Comparison of ENCODE assay signal across 18 cellular contexts in the genomic region with DNA sequence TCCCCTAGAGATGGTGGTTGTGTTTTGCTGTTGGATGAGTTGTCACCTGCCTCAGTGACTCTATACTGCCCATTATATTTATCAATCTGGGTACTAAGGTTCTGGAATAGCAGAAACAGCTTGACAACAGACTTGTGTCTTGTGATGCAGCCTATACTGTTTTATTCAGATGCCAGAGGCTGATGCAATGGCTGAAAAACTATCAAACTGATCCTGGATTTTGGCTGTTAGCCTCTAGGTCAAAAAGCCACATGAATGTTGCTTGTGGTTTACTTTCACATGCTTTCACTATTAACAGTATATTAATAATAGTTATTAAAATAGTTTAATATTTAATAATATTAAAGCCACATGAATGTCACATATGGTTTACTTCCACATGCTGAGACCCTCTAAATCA.
"Had no signal": no experiment of that assay in that cellular context is flagged by ENCODE, and none has a peak within 500 bp of the region (broad histone marks: within the 10 kb centered on the region; RNA-seq: fewer than 3 reads in every experiment).

No MANE protein-coding gene starts in this region.

- H3K9ac ChIP-seq: SK-N-SH had no signal

- H3K9me3 ChIP-seq: SK-N-SH had no signal

- H3K27ac ChIP-seq: RWPE1 had no signal

- H3K4me2 ChIP-seq: SK-N-SH had no signal

- DNase-seq: KBM-7, MV-4-11, NCI-H1048, NCI-H1105, NCI-H1417, NCI-H1436 treated with DMSO at 0.1 percent for 48 hours, NCI-H1694, NCI-H187 treated with DMSO at 0.1 percent for 48 hours, NCI-H2081, NCI-H2107, NCI-H2227 treated with DMSO at 0.1 percent for 48 hours, NCI-H524 treated with DMSO at 0.1 percent for 48 hours, NCI-H69, NCI-H774, PC-3, SHP77, SK-N-SH had no signal
